ENCODE assay signal across 1 cellular context in the genomic region with DNA sequence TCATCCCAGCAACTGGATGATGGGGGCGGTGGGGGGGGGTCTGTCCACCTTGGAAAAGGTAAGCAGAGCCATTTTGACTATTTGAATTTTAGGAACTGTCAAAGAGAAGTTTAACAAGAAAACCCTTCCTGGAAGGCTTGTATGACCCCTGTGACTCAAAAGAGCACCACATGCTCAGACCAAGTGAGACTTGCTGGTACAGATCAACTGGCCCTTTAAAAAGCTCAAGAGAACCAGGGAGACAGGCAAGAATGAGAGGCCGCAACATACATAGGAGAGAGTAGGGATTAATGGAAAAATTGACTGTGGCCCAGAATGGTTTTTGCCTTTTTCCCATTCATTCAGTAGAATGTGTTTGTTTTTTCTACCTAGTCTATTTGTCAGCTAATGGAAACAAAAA.
TF ChIP-seq lines count a peak whose summit lies in the region.

No MANE protein-coding gene starts in this region.

TF ChIP-seq in GM23338, 12 proteins besides CTCF, POLR2A, EP300 and RAD21 (continued from another document):
- no peak for TF ChIP-seq ZNF462 (CRISPR knock-in tag; IDR thresholded peaks at IDR 0.05)
